30 cellular contexts compared by ENCODE assay signal in the genomic region with DNA sequence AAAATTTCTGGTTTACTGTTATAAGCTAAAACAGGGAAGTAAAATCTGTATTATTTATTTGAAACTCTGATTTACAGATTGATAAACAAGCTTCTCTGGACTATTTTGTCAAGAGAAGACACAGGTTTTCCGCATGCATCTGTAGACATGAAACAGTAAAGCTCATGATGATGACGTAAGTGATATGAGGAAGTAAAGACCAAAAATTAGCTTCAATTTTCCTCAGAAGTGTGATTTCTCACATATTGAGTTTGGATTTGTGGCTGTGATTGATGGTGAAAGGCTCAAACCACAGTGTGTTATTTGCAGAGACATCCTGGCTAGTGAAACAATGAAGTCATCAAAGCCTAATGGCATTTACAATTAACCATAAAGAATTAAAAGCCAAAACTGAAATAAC. TPM values are rescaled to one million over a fixed set of nuclear protein-coding genes. Genes with fewer than 3 reads are reported as not detected.
"Had no signal": no experiment of that assay in that cellular context is flagged by ENCODE, and none has a peak within 500 bp of the region (broad histone marks: within the 10 kb centered on the region; RNA-seq: fewer than 3 reads in every experiment).

No MANE protein-coding gene starts in this region.

- H3K4me3 ChIP-seq: adrenal gland, body of pancreas, esophagus squamous epithelium, gastroesophageal sphincter, heart right ventricle had no signal

- H3K27me3 ChIP-seq: adrenal gland, body of pancreas had no signal

- H3K4me1 ChIP-seq: adrenal gland, body of pancreas, esophagus squamous epithelium, gastroesophageal sphincter, heart right ventricle had no signal

- H3K9me3 ChIP-seq: adrenal gland, body of pancreas, esophagus squamous epithelium, gastroesophageal sphincter, heart right ventricle had no signal

- ATAC-seq: activated CD4-positive, alpha-beta T cell treated with anti-CD3 and anti-CD28 coated beads for 36 hours; activated CD8-positive, alpha-beta memory T cell treated with anti-CD3 and anti-CD28 coated beads, Interleukin-2, amount 10 ng/mL, durations not matched to agents 7 days and 5 days; activated CD8-positive, alpha-beta T cell treated with anti-CD3 and anti-CD28 coated beads, Interleukin-2, amount 10 ng/mL, durations not matched to agents 7 days and 5 days; activated naive CD8-positive, alpha-beta T cell treated with anti-CD3 and anti-CD28 coated beads, Interleukin-2, amount 50 U/mL, for 24 hours; body of pancreas; gastroesophageal sphincter; heart right ventricle had no signal

- DNase-seq: activated CD4-positive, alpha-beta memory T cell treated with anti-CD3 and anti-CD28 coated beads for 36 hours; activated CD4-positive, alpha-beta T cell treated with anti-CD3 and anti-CD28 coated beads for 36 hours; activated CD4-positive, CD25-positive, alpha-beta regulatory T cell; activated CD4-positive, CD25-positive, alpha-beta regulatory T cell treated with anti-CD3 and anti-CD28 coated beads, Interleukin-2, amount 50 U/mL, for 72 hours; activated CD8-positive, alpha-beta memory T cell treated with anti-CD3 and anti-CD28 coated beads, Interleukin-2, amount 10 ng/mL, durations not matched to agents 7 days and 5 days; activated CD8-positive, alpha-beta memory T cell treated with anti-CD3 and anti-CD28 coated beads, Interleukin-2, amount 50 U/mL, for 4 hours; activated CD8-positive, alpha-beta T cell treated with anti-CD3 and anti-CD28 coated beads, Interleukin-2, amount 10 ng/mL, durations not matched to agents 7 days and 5 days; activated effector memory CD4-positive, alpha-beta T cell treated with anti-CD3 and anti-CD28 coated beads, Interleukin-2, amount 50 U/mL, for 16 hours; activated naive CD4-positive, alpha-beta T cell treated with anti-CD3 and anti-CD28 coated beads for 36 hours; activated naive CD8-positive, alpha-beta T cell treated with anti-CD3 and anti-CD28 coated beads for 36 hours; activated naive CD8-positive, alpha-beta T cell treated with anti-CD3 and anti-CD28 coated beads, Interleukin-2, amount 50 U/mL, for 24 hours; activated T-cell treated with anti-CD3 and anti-CD28 coated beads, Interleukin-2, amount 50 U/mL, for 1 hour; activated T-cell treated with anti-CD3 and anti-CD28 coated beads, Interleukin-2, amount 50 U/mL, for 48 hours; adrenal gland; amygdala; aorta; body of pancreas; caudate nucleus; cortex of kidney; effector CD8-positive, alpha-beta T cell; esophagus squamous epithelium; foreskin melanocyte; heart right ventricle; T-helper 2 cell had no signal

- H3K27ac ChIP-seq: adrenal gland, body of pancreas, epithelial cell of prostate, esophagus squamous epithelium, gastroesophageal sphincter, heart right ventricle had no signal

- FAIRE-seq: colon, endometrium, endothelial cell of umbilical vein had no signal

- H3K36me3 ChIP-seq: adrenal gland, esophagus squamous epithelium, gastroesophageal sphincter, heart right ventricle had no signal

RNA-seq across cellular contexts. Expression of a gene that starts 12.6 kb away (rescaled TPM):
- total RNA-seq: activated naive CD4-positive, alpha-beta T cell treated with anti-CD3 and anti-CD28 coated beads for 36 hours; activated naive CD8-positive, alpha-beta T cell treated with anti-CD3 and anti-CD28 coated beads for 36 hours; dermis microvascular lymphatic vessel endothelial cell; endothelial cell of umbilical vein had no signal
